In genomic region chr5:76960004-76960625, GRCh38 we compare ENCODE assay signal across 13 cellular contexts. TPM values are rescaled to one million over a fixed set of nuclear protein-coding genes. Genes with fewer than 3 reads are reported as not detected.
DNase-seq lines count a peak whose midpoint lies in the region; ATAC-seq, FAIRE-seq and TF ChIP-seq lines count a peak whose summit lies in the region.
"Had no signal": no experiment of that assay in that cellular context is flagged by ENCODE, and none has a peak within 500 bp of the region (broad histone marks: within the 10 kb centered on the region; RNA-seq: fewer than 3 reads in every experiment).

No MANE protein-coding gene starts in this region.

- dilution Hi-C loops in keratinocyte (cut with MboI; ENCODE audit: extremely low pct_ligation_motif_present, low sequenced_read_pairs): no loop called here

- H3K4me1 ChIP-seq in keratinocyte (ENCODE audit: control insufficient read depth, extremely low read depth, insufficient read depth, low read length): peaks cover 14% of the 10 kb centered on the region
- H3K4me1 ChIP-seq: parathyroid adenoma, suprapubic skin had no signal

- H2AFZ ChIP-seq in keratinocyte (ENCODE audit: control insufficient read depth, low read length): no peak overlapping the region
- H2AFZ ChIP-seq: parathyroid adenoma had no signal

- intact Hi-C loops in left colon (cut with DNase I, micrococcal nuclease): no loop called here

- TF ChIP-seq CTCF in keratinocyte (optimal IDR thresholded peaks at IDR 0.05 in 1 of 3, IDR thresholded peaks at IDR 0.05 in 1 of 3, conservative IDR thresholded peaks at IDR 0.05 in 1 of 3; ENCODE audit: extremely low read depth in 1 of 3, insufficient read depth in 2 of 3, low read length in 3 of 3): no peak

- no peak overlapping the region for H3K4me3 ChIP-seq in keratinocyte (ENCODE audit: control insufficient read depth in 2 of 3, extremely low read depth in 1 of 3, insufficient read depth in 2 of 3, low read depth in 1 of 3, low read length in 3 of 3)
- H3K4me3 ChIP-seq: suprapubic skin had no signal

- no peaks in the 10 kb centered on the region for H4K20me1 ChIP-seq in keratinocyte (ENCODE audit: control insufficient read depth, extremely low read depth, insufficient read depth, low read length)

- DNase-seq in HEK293T (ENCODE audit: extremely low spot score) (peak; percentile 28), RCC 7860 (ENCODE audit: low spot score) (peak; percentile 18), keratinocyte (ENCODE audit: low read depth, low spot score) (peak; percentile 23), hepatic stellate cell (ENCODE audit: low spot score) (no peak), medulla oblongata (ENCODE audit: extremely low spot score) (no peak), left colon (no peak), GF-D8 (lab: John Stamatoyannopoulos, UW) (no peak)
- DNase-seq: activated CD8-positive, alpha-beta memory T cell treated with anti-CD3 and anti-CD28 coated beads, Interleukin-2, amount 50 U/mL, for 4 hours; NCI-H510A had no signal

- H3K27ac ChIP-seq in keratinocyte (ENCODE audit: control insufficient read depth, insufficient read depth, low read length): no peak overlapping the region
- H3K27ac ChIP-seq: parathyroid adenoma, suprapubic skin had no signal

- no peaks in the 10 kb centered on the region for H3K79me2 ChIP-seq in keratinocyte (ENCODE audit: control insufficient read depth, insufficient read depth, low read length)
- H3K79me2 ChIP-seq: parathyroid adenoma had no signal

- no peaks in the 10 kb centered on the region for H3K36me3 ChIP-seq in keratinocyte (ENCODE audit: control insufficient read depth in 2 of 2, extremely low read depth in 1 of 2, insufficient read depth in 2 of 2, low read length in 2 of 2)
- H3K36me3 ChIP-seq: suprapubic skin had no signal

- CTCF ChIA-PET in HEK293T (lab: Yijun Ruan, JAX): no interaction called here

- POLR2A ChIA-PET in HEK293T (lab: Yijun Ruan, JAX): no interaction called here

- ATAC-seq in GM18867 (IDR thresholded peaks at IDR 0.05; ENCODE audit: unreplicated experiment) (peak; percentile 80), left colon (no peak)

- no peak overlapping the region for H3K9ac ChIP-seq in keratinocyte (ENCODE audit: control insufficient read depth, extremely low read depth, insufficient read depth, low read length)
- H3K9ac ChIP-seq: parathyroid adenoma had no signal

- H3K4me2 ChIP-seq in keratinocyte (ENCODE audit: control insufficient read depth, extremely low read depth, insufficient read depth, low read depth, low read length): peak overlapping the region; percentile 39

- peaks cover 9% of the 10 kb centered on the region for H3K27me3 ChIP-seq in keratinocyte (ENCODE audit: control insufficient read depth, extremely low read depth, insufficient read depth, low read length)

- H3K9me3 ChIP-seq in keratinocyte (ENCODE audit: control insufficient read depth, low read depth, low read length): no peaks in the 10 kb centered on the region
- H3K9me3 ChIP-seq: suprapubic skin had no signal

- FAIRE-seq in RCC 7860 (lab: Jason Lieb, UNC): no peak
- peak; percentile 83 for FAIRE-seq in keratinocyte (lab: Jason Lieb, UNC)
- FAIRE-seq: GM18507 had no signal

- H3K9me1 ChIP-seq in keratinocyte (ENCODE audit: control insufficient read depth, extremely low read depth, insufficient read depth, low read length): no peaks in the 10 kb centered on the region

TF ChIP-seq in HEK293T, 16 proteins besides CTCF, POLR2A, EP300 and RAD21:
- TF ChIP-seq FOXK2 (IDR thresholded peaks at IDR 0.05) (no peak), PKNOX1 (IDR thresholded peaks at IDR 0.05) (no peak), SP1 (IDR thresholded peaks at IDR 0.05) (no peak), CTBP1 (IDR thresholded peaks at IDR 0.05; ENCODE audit: borderline replicate concordance) (no peak), HDGF (IDR thresholded peaks at IDR 0.05; ENCODE audit: borderline replicate concordance) (no peak), TARDBP (IDR thresholded peaks at IDR 0.05) (no peak), ELF4 (IDR thresholded peaks at IDR 0.05) (no peak), NFRKB (IDR thresholded peaks at IDR 0.05) (no peak), ARNT (IDR thresholded peaks at IDR 0.05) (no peak), L3MBTL2 (conservative IDR thresholded peaks at IDR 0.05) (no peak), SUZ12 (IDR thresholded peaks at IDR 0.05) (no peak), FOXM1 (IDR thresholded peaks at IDR 0.05; ENCODE audit: borderline replicate concordance) (no peak)
TF ChIP-seq in HEK293T: peak in this region for 0.

RNA-seq across cellular contexts. Expression of gene CRHBP, which starts 7.3 kb away (rescaled TPM):
- polyA plus RNA-seq in keratinocyte: not detected in 3 replicates
- not detected for polyA plus RNA-seq in keratinocyte (2011; ENCODE audit: low read depth)
- not detected in 2 replicates for polyA plus RNA-seq in keratinocyte (2011; cell fraction: cytosol; rRNA removed)
- polyA plus RNA-seq in keratinocyte (2011; cell fraction: nucleus; rRNA removed): not detected in 2 replicates
- polyA plus RNA-seq in keratinocyte (2012; ENCODE audit: low replicate concordance): not detected in 2 replicates
- polyA minus RNA-seq in keratinocyte: not detected in 3 replicates
- polyA minus RNA-seq in keratinocyte (2011; cell fraction: cytosol; rRNA and poly(A)+ RNA removed): not detected
- polyA minus RNA-seq in keratinocyte (2011; cell fraction: nucleus; rRNA and poly(A)+ RNA removed): not detected in 2 replicates
- under 1 TPM in 1 of 2 donors, not detected in 1; 0.87 TPM for total RNA-seq in left colon

Comparison
In these comparisons a context has a peak if more than half of its experiments do, and no peak if none do; other contexts are left out.
1. DNase-seq: peak in HEK293T (single experiment), RCC 7860 (single experiment) and keratinocyte (single experiment); none in hepatic stellate cell (single experiment), medulla oblongata (single experiment), left colon (0 of 2) and GF-D8 (single experiment).